21 cellular contexts compared by ENCODE assay signal in the genomic region with DNA sequence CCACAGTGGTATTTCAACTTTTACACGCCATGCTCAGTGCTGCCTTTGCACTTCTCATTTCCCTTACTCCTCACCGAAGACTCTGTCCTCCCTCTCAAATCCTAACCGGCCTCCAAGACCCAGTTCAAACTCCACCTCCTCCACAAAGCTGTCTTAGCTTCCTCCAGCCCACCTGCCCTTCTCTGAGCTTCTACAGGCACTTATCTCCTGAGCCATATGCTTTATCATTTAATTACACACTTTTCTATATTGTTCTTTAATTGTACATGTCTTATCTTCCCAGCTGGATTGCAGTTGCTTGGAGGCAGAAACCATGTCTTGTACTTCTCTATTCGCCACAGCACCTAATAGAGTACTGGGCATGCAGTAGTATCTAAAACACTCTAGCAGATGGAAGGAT. TPM values are rescaled to one million over a fixed set of nuclear protein-coding genes. Genes with fewer than 3 reads are reported as not detected.
"Had no signal": no experiment of that assay in that cellular context is flagged by ENCODE, and none has a peak within 500 bp of the region (broad histone marks: within the 10 kb centered on the region; RNA-seq: fewer than 3 reads in every experiment).

No MANE protein-coding gene starts in this region.

- H3K4me3 ChIP-seq: thyroid gland had no signal

- DNase-seq: activated CD4-positive, alpha-beta T cell treated with anti-CD3 and anti-CD28 coated beads for 1 hour; activated CD4-positive, alpha-beta T cell treated with anti-CD3 and anti-CD28 coated beads, Interleukin-2, amount 50 U/mL, for 1 hour; activated CD8-positive, alpha-beta T cell treated with anti-CD3 and anti-CD28 coated beads, Interleukin-2, amount 10 ng/mL, durations not matched to agents 7 days and 5 days; activated gamma-delta T cell; anterior cingulate cortex; effector CD4-positive, alpha-beta T cell; hippocampal formation; left ventricle myocardium superior; midbrain; natural killer cell; retina; stimulated activated CD4-positive, alpha-beta T cell treated with anti-CD3 and anti-CD28 coated beads, Interleukin-4, amount 100 ng/mL, for 1 hour; stimulated activated naive CD4-positive, alpha-beta T cell treated with Interleukin-2 at 50 U/mL for 16 hours; T-helper 1 cell; T-helper 9 cell; thyroid gland had no signal

- H3K27ac ChIP-seq: thyroid gland, VCaP had no signal

- H3K27me3 ChIP-seq: thyroid gland had no signal

- H3K36me3 ChIP-seq: thyroid gland had no signal

- H3K9me3 ChIP-seq: thyroid gland had no signal

- ATAC-seq: activated CD8-positive, alpha-beta T cell treated with anti-CD3 and anti-CD28 coated beads, Interleukin-2, amount 10 ng/mL, durations not matched to agents 7 days and 5 days; esophagus mucosa; left ventricle myocardium superior; natural killer cell had no signal

RNA-seq across cellular contexts. Expression of a gene that starts 11.4 kb away (rescaled TPM):
- total RNA-seq: activated CD8-positive, alpha-beta T cell treated with anti-CD3 and anti-CD28 coated beads, Interleukin-2, amount 10 ng/mL, durations not matched to agents 7 days and 5 days; activated T-helper 1 cell treated with anti-CD3 and anti-CD28 coated beads, Interleukin-12 subunit alpha, Interleukin-12 subunit beta, Interleukin-2, Interleukin-4 antibody, amounts not matched to agents 30 ng/mL and 10 ng/mL and 1 ng/mL, durations not matched to agents 14 hours and 24 hours and 36 hours; cardiac septum; frontal cortex; natural killer cell had no signal
